16 cellular contexts compared by ENCODE assay signal in genomic region chr19:6267552-6268381, GRCh38. TPM values are rescaled to one million over a fixed set of nuclear protein-coding genes. Genes with fewer than 3 reads are reported as not detected.
A peak's percentile ranks its signal among the peaks of the same experiment; 100 is the strongest.
DNase-seq lines count a peak whose midpoint lies in the region; ATAC-seq lines count a peak whose summit lies in the region.
"Had no signal": no experiment of that assay in that cellular context is flagged by ENCODE, and none has a peak within 500 bp of the region (broad histone marks: within the 10 kb centered on the region; RNA-seq: fewer than 3 reads in every experiment).

No MANE protein-coding gene starts in this region.

- DNase-seq in stimulated activated naive CD8-positive, alpha-beta T cell treated with anti-CD3 and anti-CD28 coated beads, Interleukin-15, Interleukin-2, amounts not matched to agents 100 U/mL and 50 U/mL, for 24 hours = no peak
- DNase-seq in activated naive CD8-positive, alpha-beta T cell treated with anti-CD3 and anti-CD28 coated beads, Interleukin-2, amount 50 U/mL, for 24 hours = no peak
- DNase-seq in mesenchymal stem cell (peak; percentile 11), midbrain (lab: John Stamatoyannopoulos, UW) (no peak)
- DNase-seq in activated CD8-positive, alpha-beta memory T cell treated with anti-CD3 and anti-CD28 coated beads, Interleukin-2, amount 50 U/mL, for 4 hours = no peak
- DNase-seq: activated CD4-positive, CD25-positive, alpha-beta regulatory T cell treated with anti-CD3 and anti-CD28 coated beads, Interleukin-2, amount 50 U/mL, for 72 hours; COR-L47; EL; mucosa of descending colon; NCI-H2081 treated with DMSO at 0.1 percent for 48 hours; NCI-H524 treated with DMSO at 0.1 percent for 48 hours; SJCRH30 had no signal

- no peak for ATAC-seq in stimulated activated naive CD8-positive, alpha-beta T cell treated with anti-CD3 and anti-CD28 coated beads, Interleukin-15, Interleukin-2, amounts not matched to agents 100 U/mL and 50 U/mL, for 24 hours
- no peak for ATAC-seq in activated naive CD8-positive, alpha-beta T cell treated with anti-CD3 and anti-CD28 coated beads, Interleukin-2, amount 50 U/mL, for 24 hours
- ATAC-seq in esophagus mucosa (no peak), HG02840 (IDR thresholded peaks at IDR 0.05; ENCODE audit: low FRiP score, unreplicated experiment) (no peak)
- ATAC-seq: mucosa of descending colon had no signal

- H3K27ac ChIP-seq in mesenchymal stem cell (ENCODE audit: low read length, poor library complexity, severe bottlenecking) = no peak overlapping the region
- H3K27ac ChIP-seq: SJCRH30 had no signal

- no peak overlapping the region for H3K18ac ChIP-seq in mesenchymal stem cell (ENCODE audit: low read depth in 1 of 2, low read length in 2 of 2)

- H3K4me1 ChIP-seq in mesenchymal stem cell (ENCODE audit: control insufficient read depth, insufficient read depth, low read depth, low read length) = peaks cover 30% of the 10 kb centered on the region
- H3K4me1 ChIP-seq: SJCRH30 had no signal

- H2BK12ac ChIP-seq in mesenchymal stem cell (ENCODE audit: low read length in 2 of 2) = no peak overlapping the region

- no peak overlapping the region for H2BK5ac ChIP-seq in mesenchymal stem cell (ENCODE audit: low read depth, low read length, poor library complexity, severe bottlenecking)

- no peak overlapping the region for H3K4me3 Mint-ChIP-seq in stimulated activated naive CD8-positive, alpha-beta T cell treated with anti-CD3 and anti-CD28 coated beads, Interleukin-15, Interleukin-2, amounts not matched to agents 100 ng/mL and 50 ng/mL, for 24 hours
- H3K4me3 Mint-ChIP-seq in activated naive CD8-positive, alpha-beta T cell treated with anti-CD3 and anti-CD28 coated beads, Interleukin-2, amount 50 U/mL, for 24 hours = no peak overlapping the region

- no peak overlapping the region for H4K91ac ChIP-seq in mesenchymal stem cell (ENCODE audit: low read length)

- H3K27me3 ChIP-seq in mesenchymal stem cell (ENCODE audit: control insufficient read depth in 1 of 2, insufficient read depth in 1 of 2, low read length in 2 of 2) = no peaks in the 10 kb centered on the region
- H3K27me3 ChIP-seq: right lobe of liver, SJCRH30 had no signal

- no peak overlapping the region for H2BK15ac ChIP-seq in mesenchymal stem cell (ENCODE audit: low read depth, poor library complexity, severe bottlenecking)

- H4K8ac ChIP-seq in mesenchymal stem cell (ENCODE audit: low read length) = no peak overlapping the region

- H3K4me2 ChIP-seq in mesenchymal stem cell (ENCODE audit: low read length, poor library complexity, severe bottlenecking) = no peak overlapping the region

- no peak overlapping the region for H3K14ac ChIP-seq in mesenchymal stem cell (ENCODE audit: low read length in 2 of 2)

- peak overlapping the region; percentile 12 for H3K27ac Mint-ChIP-seq in stimulated activated naive CD8-positive, alpha-beta T cell treated with anti-CD3 and anti-CD28 coated beads, Interleukin-15, Interleukin-2, amounts not matched to agents 100 ng/mL and 50 ng/mL, for 24 hours
- peak overlapping the region; percentile 4 for H3K27ac Mint-ChIP-seq in activated naive CD8-positive, alpha-beta T cell treated with anti-CD3 and anti-CD28 coated beads, Interleukin-2, amount 50 U/mL, for 24 hours

- no peak overlapping the region for H3K4me3 ChIP-seq in mesenchymal stem cell (ENCODE audit: insufficient read depth in 1 of 2, low read depth in 1 of 2, low read length in 2 of 2)
- H3K4me3 ChIP-seq: mucosa of descending colon, right lobe of liver, SJCRH30 had no signal

- H2AK5ac ChIP-seq in mesenchymal stem cell (ENCODE audit: low read length, severe bottlenecking) = no peak overlapping the region

- peaks cover 36% of the 10 kb centered on the region for H3K79me1 ChIP-seq in mesenchymal stem cell (replicated peaks; ENCODE audit: low read length, poor library complexity, severe bottlenecking)

- H3K4ac ChIP-seq in mesenchymal stem cell (ENCODE audit: low read depth in 1 of 2, low read length in 2 of 2) = no peak overlapping the region

- no peak overlapping the region for H2BK120ac ChIP-seq in mesenchymal stem cell (ENCODE audit: low read depth, low read length)

- H3K27me3 Mint-ChIP-seq in stimulated activated naive CD8-positive, alpha-beta T cell treated with anti-CD3 and anti-CD28 coated beads, Interleukin-15, Interleukin-2, amounts not matched to agents 100 ng/mL and 50 ng/mL, for 24 hours = no peaks in the 10 kb centered on the region
- no peaks in the 10 kb centered on the region for H3K27me3 Mint-ChIP-seq in activated naive CD8-positive, alpha-beta T cell treated with anti-CD3 and anti-CD28 coated beads, Interleukin-2, amount 50 U/mL, for 24 hours

- no peak overlapping the region for H3K23ac ChIP-seq in mesenchymal stem cell (ENCODE audit: low read length in 2 of 2)

- H3K9me3 Mint-ChIP-seq in stimulated activated naive CD8-positive, alpha-beta T cell treated with anti-CD3 and anti-CD28 coated beads, Interleukin-15, Interleukin-2, amounts not matched to agents 100 ng/mL and 50 ng/mL, for 24 hours = no peaks in the 10 kb centered on the region
- no peaks in the 10 kb centered on the region for H3K9me3 Mint-ChIP-seq in activated naive CD8-positive, alpha-beta T cell treated with anti-CD3 and anti-CD28 coated beads, Interleukin-2, amount 50 U/mL, for 24 hours

- no peak overlapping the region for H2AFZ ChIP-seq in mesenchymal stem cell (ENCODE audit: low read depth, low read length)

- H3K36me3 ChIP-seq in mesenchymal stem cell (ENCODE audit: control insufficient read depth in 1 of 2, insufficient read depth in 2 of 2, low read depth in 1 of 2, low read length in 2 of 2) = peaks cover 43 to 44% of the 10 kb centered on the region in 2 experiments

- no peak overlapping the region for H3K9ac ChIP-seq in mesenchymal stem cell (ENCODE audit: low read length)

- peaks cover 7% of the 10 kb centered on the region for H3K4me1 Mint-ChIP-seq in stimulated activated naive CD8-positive, alpha-beta T cell treated with anti-CD3 and anti-CD28 coated beads, Interleukin-15, Interleukin-2, amounts not matched to agents 100 ng/mL and 50 ng/mL, for 24 hours (ENCODE audit: low read depth)
- H3K4me1 Mint-ChIP-seq in activated naive CD8-positive, alpha-beta T cell treated with anti-CD3 and anti-CD28 coated beads, Interleukin-2, amount 50 U/mL, for 24 hours = peaks cover 11% of the 10 kb centered on the region

- peaks cover 48% of the 10 kb centered on the region for H3K36me3 Mint-ChIP-seq in stimulated activated naive CD8-positive, alpha-beta T cell treated with anti-CD3 and anti-CD28 coated beads, Interleukin-15, Interleukin-2, amounts not matched to agents 100 ng/mL and 50 ng/mL, for 24 hours (ENCODE audit: low read depth)
- peaks cover 21% of the 10 kb centered on the region for H3K36me3 Mint-ChIP-seq in activated naive CD8-positive, alpha-beta T cell treated with anti-CD3 and anti-CD28 coated beads, Interleukin-2, amount 50 U/mL, for 24 hours (ENCODE audit: low read depth)

- WGBS in mesenchymal stem cell = 89% methylated on average over 14 of the region's 17 CpGs

- H3K9me3 ChIP-seq in mesenchymal stem cell (ENCODE audit: control insufficient read depth, low read length) = no peaks in the 10 kb centered on the region
- H3K9me3 ChIP-seq: mucosa of descending colon, right lobe of liver, SJCRH30 had no signal

RNA-seq across cellular contexts. Expression of gene MLLT1, which starts 12.0 kb away (rescaled TPM):
- polyA plus RNA-seq in mesenchymal stem cell (2013, experiment 1 of 2) = 49.5 TPM
- polyA plus RNA-seq in mesenchymal stem cell (2013, experiment 2 of 2) = 48.1 TPM
- total RNA-seq in esophagus mucosa = 27.5 TPM
